9 cellular contexts compared by ENCODE assay signal in genomic region chr7:77684030-77684429, GRCh38. TPM values are rescaled to one million over a fixed set of nuclear protein-coding genes. Genes with fewer than 3 reads are reported as not detected.
DNase-seq lines count a peak whose midpoint lies in the region; TF ChIP-seq lines count a peak whose summit lies in the region.
"Had no signal": no experiment of that assay in that cellular context is flagged by ENCODE, and none has a peak within 500 bp of the region (broad histone marks: within the 10 kb centered on the region; RNA-seq: fewer than 3 reads in every experiment).

No MANE protein-coding gene starts in this region.

- H3K36me3 ChIP-seq in fibroblast of lung (ENCODE audit: control insufficient read depth, insufficient read depth, low read length): no peaks in the 10 kb centered on the region

- H3K36me3 Mint-ChIP-seq in mesothelial cell of epicardium: peaks cover 17% of the 10 kb centered on the region

- H2AFZ ChIP-seq in fibroblast of lung (ENCODE audit: low read length): no peak overlapping the region

- H3K4me1 Mint-ChIP-seq in mesothelial cell of epicardium: peaks cover 24% of the 10 kb centered on the region

- peaks cover 3% of the 10 kb centered on the region for H3K9me3 Mint-ChIP-seq in mesothelial cell of epicardium

- no peak for TF ChIP-seq CTCF in 22Rv1 (IDR thresholded peaks at IDR 0.05)
- TF ChIP-seq CTCF in fibroblast of lung (conservative IDR thresholded peaks at IDR 0.05 in 1 of 2, IDR thresholded peaks at IDR 0.05 in 1 of 2; ENCODE audit: low read depth in 1 of 2, low read length in 2 of 2): no peak
- no peak for TF ChIP-seq CTCF in mesothelial cell of epicardium (IDR thresholded peaks at IDR 0.05; ENCODE audit: unreplicated experiment)

- peaks cover 8% of the 10 kb centered on the region for H3K79me2 ChIP-seq in fibroblast of lung (ENCODE audit: control insufficient read depth, insufficient read depth, low read length)

- H3K4me3 ChIP-seq in fibroblast of lung (replicated peaks in 1 of 4; ENCODE audit: control extremely low read depth in 1 of 4, insufficient read depth in 1 of 4, low read depth in 3 of 4, low read length in 4 of 4): no peak overlapping the region

- peak overlapping the region; percentile 44 for H3K27ac Mint-ChIP-seq in mesothelial cell of epicardium

- H3K4me1 ChIP-seq in fibroblast of lung (ENCODE audit: control insufficient read depth, extremely low read depth, insufficient read depth, low read length): no peaks in the 10 kb centered on the region

- no peaks in the 10 kb centered on the region for H3K27me3 Mint-ChIP-seq in mesothelial cell of epicardium (ENCODE audit: low read depth)

- H3K9me3 ChIP-seq in fibroblast of lung (ENCODE audit: control insufficient read depth, insufficient read depth, low read depth, low read length): no peaks in the 10 kb centered on the region

- H3K27ac ChIP-seq in 22Rv1 (peak overlapping the region; percentile 66; the same call in 1 of the 2 replicates), fibroblast of lung (ENCODE audit: insufficient read depth, low read length) (peak overlapping the region; percentile 1)

- no peak overlapping the region for H3K4me2 ChIP-seq in fibroblast of lung (ENCODE audit: extremely low read depth, insufficient read depth, low read length)

- no peaks in the 10 kb centered on the region for H4K20me1 ChIP-seq in fibroblast of lung (ENCODE audit: control insufficient read depth, extremely low read depth, insufficient read depth, low read length)

- DNase-seq in RPMI7951 (ENCODE audit: low read depth): peak; percentile 34
- DNase-seq in fibroblast of lung (ENCODE audit: low read depth in 2 of 2): peak in 1 of 2 donors; percentile 44
- no peak for DNase-seq in mesothelial cell of epicardium (ENCODE audit: low spot score in 2 of 2, unreplicated experiment in 2 of 2)
- DNase-seq in NCI-H82 treated with DMSO at 0.1 percent for 48 hours (lab: John Stamatoyannopoulos, UW; ENCODE audit: unreplicated experiment): no peak
- DNase-seq in NCI-H1105 treated with DMSO at 0.1 percent for 48 hours (lab: John Stamatoyannopoulos, UW): no peak
- DNase-seq in glomerular visceral epithelial cell (ENCODE audit: extremely low spot score): no peak
- DNase-seq in activated T-cell treated with anti-CD3 and anti-CD28 coated beads for 4 hours: no peak
- DNase-seq: T-helper 2 cell had no signal

- no peak overlapping the region for H3K9ac ChIP-seq in fibroblast of lung (ENCODE audit: insufficient read depth, low read length)

- H3K27me3 ChIP-seq in fibroblast of lung (ENCODE audit: control insufficient read depth, insufficient read depth, low read length): no peaks in the 10 kb centered on the region

- H3K4me3 Mint-ChIP-seq in mesothelial cell of epicardium: no peak overlapping the region

RNA-seq across cellular contexts. Expression of gene RSBN1L, which starts 12.2 kb away (rescaled TPM):
- 14.5 and 19.8 TPM in 2 replicates for total RNA-seq in RPMI7951 (2014; rRNA removed; shearing (Covaris generic))
- total RNA-seq in fibroblast of lung: 19.7 and 20.0 TPM in 2 replicates
- polyA plus RNA-seq in fibroblast of lung: 10.5 and 12.0 TPM in 2 replicates
- polyA plus RNA-seq in fibroblast of lung (2012): 9.6 and 10.4 TPM in 2 replicates
- 1.9 and 2.1 TPM in 2 replicates for polyA minus RNA-seq in fibroblast of lung (ENCODE audit: low replicate concordance)
- 23.4 to 26.7 TPM (median 26.5 TPM) in 3 replicates for total RNA-seq in mesothelial cell of epicardium
